24 cellular contexts compared by ENCODE assay signal in the genomic region with DNA sequence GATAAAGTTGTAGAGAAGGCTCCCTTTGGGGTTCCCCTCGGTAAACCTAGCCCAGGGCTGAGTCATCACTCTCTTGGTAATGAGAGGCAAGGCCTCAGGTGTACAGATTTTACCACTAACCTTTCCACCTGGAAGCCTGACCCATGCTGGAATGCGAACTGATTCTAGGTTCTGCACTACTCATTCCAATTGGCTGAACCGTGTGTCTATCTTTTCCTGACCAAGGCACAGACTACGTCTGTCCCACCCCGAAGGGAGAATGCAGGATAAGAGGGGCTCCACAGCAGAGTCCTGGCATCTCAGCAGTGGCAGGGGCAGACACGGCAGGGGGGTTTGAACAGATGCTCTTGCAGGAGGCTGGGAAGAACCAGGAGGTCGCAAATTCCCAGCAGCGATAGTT.
"Had no signal": no experiment of that assay in that cellular context is flagged by ENCODE, and none has a peak within 500 bp of the region (broad histone marks: within the 10 kb centered on the region; RNA-seq: fewer than 3 reads in every experiment).

No MANE protein-coding gene starts in this region.

- DNase-seq: activated CD4-positive, alpha-beta T cell treated with anti-CD3 and anti-CD28 coated beads for 48 hours; activated CD4-positive, CD25-positive, alpha-beta regulatory T cell; activated CD8-positive, alpha-beta T cell treated with anti-CD3 and anti-CD28 coated beads for 36 hours; activated naive CD4-positive, alpha-beta T cell treated with anti-CD3 and anti-CD28 coated beads, Interleukin-2, amount 10 ng/mL, durations not matched to agents 7 days and 5 days; activated naive CD8-positive, alpha-beta T cell treated with anti-CD3 and anti-CD28 coated beads, Interleukin-2, amount 50 U/mL, for 24 hours; activated T-cell treated with anti-CD3 and anti-CD28 coated beads, Interleukin-2, amount 50 U/mL, for 4 hours; anterior cingulate cortex; brain microvascular endothelial cell; colonic mucosa; nephron progenitor cell; stimulated activated CD4-positive, alpha-beta T cell treated with anti-CD3 and anti-CD28 coated beads, Interleukin-15, amount 100 ng/mL, for 24 hours; stimulated activated CD4-positive, alpha-beta T cell treated with anti-CD3 and anti-CD28 coated beads, Interleukin-2, amount 100 ng/mL, for 48 hours; T-helper 9 cell; transverse colon had no signal

- H3K27ac Mint-ChIP-seq: activated CD8-positive, alpha-beta T cell treated with anti-CD3 and anti-CD28 coated beads for 36 hours; activated naive CD4-positive, alpha-beta T cell treated with anti-CD3 and anti-CD28 coated beads, Interleukin-2, amount 10 ng/mL, durations not matched to agents 7 days and 5 days; activated naive CD8-positive, alpha-beta T cell treated with anti-CD3 and anti-CD28 coated beads, Interleukin-2, amount 50 U/mL, for 24 hours; nephron progenitor cell; stimulated activated naive CD8-positive, alpha-beta T cell treated with anti-CD3 and anti-CD28 coated beads, Interleukin-15, Interleukin-2, amounts not matched to agents 100 ng/mL and 50 ng/mL, for 24 hours had no signal

- H3K4me1 Mint-ChIP-seq: activated naive CD4-positive, alpha-beta T cell treated with anti-CD3 and anti-CD28 coated beads, Interleukin-2, amount 10 ng/mL, durations not matched to agents 7 days and 5 days; central memory CD8-positive, alpha-beta T cell; nephron progenitor cell had no signal

- H3K4me3 ChIP-seq: colonic mucosa, hepatocyte, lung, prostate gland, right atrium auricular region, skin epidermis, transverse colon, vagina had no signal

- H2AFZ ChIP-seq: hepatocyte had no signal

- H3K4me2 ChIP-seq: hepatocyte had no signal

- H3K9me3 Mint-ChIP-seq: activated CD8-positive, alpha-beta T cell treated with anti-CD3 and anti-CD28 coated beads for 36 hours; activated naive CD4-positive, alpha-beta T cell treated with anti-CD3 and anti-CD28 coated beads, Interleukin-2, amount 10 ng/mL, durations not matched to agents 7 days and 5 days; activated naive CD8-positive, alpha-beta T cell treated with anti-CD3 and anti-CD28 coated beads, Interleukin-2, amount 50 U/mL, for 24 hours; activated T-cell treated with anti-CD3 and anti-CD28 coated beads, Interleukin-2, amount 50 U/mL, for 4 hours; central memory CD8-positive, alpha-beta T cell; nephron progenitor cell; stimulated activated naive CD8-positive, alpha-beta T cell treated with anti-CD3 and anti-CD28 coated beads, Interleukin-15, Interleukin-2, amounts not matched to agents 100 ng/mL and 50 ng/mL, for 24 hours had no signal

- H3K36me3 ChIP-seq: brain microvascular endothelial cell, colonic mucosa, prostate gland, right atrium auricular region, transverse colon, vagina had no signal

- ATAC-seq: activated CD8-positive, alpha-beta T cell treated with anti-CD3 and anti-CD28 coated beads for 36 hours; activated naive CD8-positive, alpha-beta T cell treated with anti-CD3 and anti-CD28 coated beads, Interleukin-2, amount 50 U/mL, for 24 hours; activated T-cell treated with anti-CD3 and anti-CD28 coated beads, Interleukin-2, amount 50 U/mL, for 4 hours; foreskin keratinocyte; left lobe of liver had no signal

- H3K27me3 ChIP-seq: brain microvascular endothelial cell, colonic mucosa, foreskin keratinocyte, hepatocyte, right atrium auricular region, transverse colon, vagina had no signal

- H3K27ac ChIP-seq: brain microvascular endothelial cell, colonic mucosa, foreskin keratinocyte, hepatocyte, prostate gland, right atrium auricular region, skin epidermis, transverse colon, vagina had no signal

- H3K4me3 Mint-ChIP-seq: activated CD8-positive, alpha-beta T cell treated with anti-CD3 and anti-CD28 coated beads for 36 hours; activated naive CD4-positive, alpha-beta T cell treated with anti-CD3 and anti-CD28 coated beads, Interleukin-2, amount 10 ng/mL, durations not matched to agents 7 days and 5 days; activated naive CD8-positive, alpha-beta T cell treated with anti-CD3 and anti-CD28 coated beads, Interleukin-2, amount 50 U/mL, for 24 hours; activated T-cell treated with anti-CD3 and anti-CD28 coated beads, Interleukin-2, amount 50 U/mL, for 4 hours; central memory CD8-positive, alpha-beta T cell; nephron progenitor cell; stimulated activated naive CD8-positive, alpha-beta T cell treated with anti-CD3 and anti-CD28 coated beads, Interleukin-15, Interleukin-2, amounts not matched to agents 100 ng/mL and 50 ng/mL, for 24 hours had no signal

- H3K4me1 ChIP-seq: colonic mucosa, foreskin keratinocyte, prostate gland, right atrium auricular region, vagina had no signal

- H3K79me2 ChIP-seq: hepatocyte had no signal

- H3K36me3 Mint-ChIP-seq: activated naive CD4-positive, alpha-beta T cell treated with anti-CD3 and anti-CD28 coated beads, Interleukin-2, amount 10 ng/mL, durations not matched to agents 7 days and 5 days had no signal

- H3K27me3 Mint-ChIP-seq: activated CD8-positive, alpha-beta T cell treated with anti-CD3 and anti-CD28 coated beads for 36 hours; activated naive CD8-positive, alpha-beta T cell treated with anti-CD3 and anti-CD28 coated beads, Interleukin-2, amount 50 U/mL, for 24 hours; central memory CD8-positive, alpha-beta T cell; stimulated activated naive CD8-positive, alpha-beta T cell treated with anti-CD3 and anti-CD28 coated beads, Interleukin-15, Interleukin-2, amounts not matched to agents 100 ng/mL and 50 ng/mL, for 24 hours had no signal

- H3K9me3 ChIP-seq: colonic mucosa, prostate gland, right atrium auricular region, transverse colon, vagina had no signal
